In genomic region chr4:161629694-161630441, GRCh38 we compare ENCODE assay signal across 16 cellular contexts.
DNase-seq lines count a peak whose midpoint lies in the region; ATAC-seq and TF ChIP-seq lines count a peak whose summit lies in the region.
"Had no signal": no experiment of that assay in that cellular context is flagged by ENCODE, and none has a peak within 500 bp of the region (broad histone marks: within the 10 kb centered on the region; RNA-seq: fewer than 3 reads in every experiment).

No MANE protein-coding gene starts in this region.

- H3K4me1 ChIP-seq in foreskin keratinocyte = peaks cover 4% of the 10 kb centered on the region
- H3K4me1 ChIP-seq: testis had no signal

- H3K27me3 ChIP-seq in foreskin keratinocyte = no peaks in the 10 kb centered on the region
- H3K27me3 ChIP-seq: testis had no signal

- TF ChIP-seq CTCF in HFF-Myc (IDR thresholded peaks at IDR 0.05; ENCODE audit: low read depth, low read length, missing control alignments) (no peak), foreskin keratinocyte (conservative IDR thresholded peaks at IDR 0.05) (no peak)

- no peak overlapping the region for H3K4me3 ChIP-seq in HFF-Myc (replicated peaks; ENCODE audit: low read depth, low read length)
- H3K4me3 ChIP-seq: K562, skin epidermis, testis had no signal

- ATAC-seq in foreskin keratinocyte = peak; percentile 98
- ATAC-seq in HG03565 (IDR thresholded peaks at IDR 0.05; ENCODE audit: unreplicated experiment) = no peak
- ATAC-seq in HG03378 (IDR thresholded peaks at IDR 0.05; ENCODE audit: unreplicated experiment) = no peak
- ATAC-seq in GM21526 (IDR thresholded peaks at IDR 0.05; ENCODE audit: low FRiP score, unreplicated experiment) = no peak
- ATAC-seq: K562 had no signal

- peak; percentile 27 for DNase-seq in HFF-Myc (ENCODE audit: extremely low read depth, low read depth)
- DNase-seq in T1000 (lab: John Stamatoyannopoulos, UW) = peak; percentile 3
- DNase-seq in foreskin keratinocyte = peak; percentile 57 to 84
- peak; percentile 93 for DNase-seq in renal cortical epithelial cell (ENCODE audit: low read depth)
- no peak for DNase-seq in NOMO-1 treated with DMSO at 0.1 percent for 48 hours (lab: John Stamatoyannopoulos, UW; ENCODE audit: unreplicated experiment)
- DNase-seq: activated effector memory CD4-positive, alpha-beta T cell treated with anti-CD3 and anti-CD28 coated beads, Interleukin-2, amount 50 U/mL, for 16 hours; anterior cingulate cortex; NCI-H1417; Right ventricle myocardium superior; T-helper 1 cell; testis had no signal

- H3K27ac ChIP-seq in foreskin keratinocyte = peak overlapping the region; percentile 62
- H3K27ac ChIP-seq: skin epidermis, testis had no signal
